Comparison of ENCODE assay signal across 1 cellular context in genomic region chr3:127254001-127254400, GRCh38.
TF ChIP-seq lines count a peak whose summit lies in the region.

No MANE protein-coding gene starts in this region.

TF ChIP-seq in HepG2, 621 proteins besides CTCF, POLR2A, EP300 and RAD21:
- TF ChIP-seq RFX3 (CRISPR knock-in tag; IDR thresholded peaks at IDR 0.05) (no peak), ZNF225 (CRISPR knock-in tag; IDR thresholded peaks at IDR 0.05) (no peak)
